22 cellular contexts compared by ENCODE assay signal in genomic region chrX:35461164-35461563, GRCh38.
A peak's percentile ranks its signal among the peaks of the same experiment; 100 is the strongest.
DNase-seq lines count a peak whose midpoint lies in the region; ATAC-seq, FAIRE-seq and TF ChIP-seq lines count a peak whose summit lies in the region.
"Had no signal": no experiment of that assay in that cellular context is flagged by ENCODE, and none has a peak within 500 bp of the region (broad histone marks: within the 10 kb centered on the region; RNA-seq: fewer than 3 reads in every experiment).

No MANE protein-coding gene starts in this region.

- no peaks in the 10 kb centered on the region for H4K20me1 ChIP-seq in GM12878 (ENCODE audit: control insufficient read depth, insufficient read depth)
- H4K20me1 ChIP-seq: BLaER1 had no signal

- no peak for TF ChIP-seq RAD21 in GM12878 (IDR thresholded peaks at IDR 0.05; ENCODE audit: insufficient read depth, low read depth, low read length)

- DNase-seq in Calu3 (no peak), GM12878 (ENCODE audit: low read depth, low spot score) (no peak), epithelial cell of esophagus (ENCODE audit: low read depth) (peak; percentile 10), renal cortical epithelial cell (ENCODE audit: low read depth) (peak; percentile 58), COR-L47 (lab: John Stamatoyannopoulos, UW) (no peak), cerebellar nuclear complex (lab: John Stamatoyannopoulos, UW) (no peak), T-helper 1 cell (no peak)
- DNase-seq: CD4-positive, CD25-positive, alpha-beta regulatory T cell; CD8-positive, alpha-beta T cell; DMS53; DMS79 treated with DMSO at 0.1 percent for 48 hours; GF-D8; GM23248; H7; HCEC 1CT had no signal

- TF ChIP-seq CTCF in Calu3 (IDR thresholded peaks at IDR 0.05; ENCODE audit: unreplicated experiment) (no peak), GM12878 (IDR thresholded peaks at IDR 0.05 in 2 of 3, conservative IDR thresholded peaks at IDR 0.05 in 1 of 3; ENCODE audit: control insufficient read depth in 2 of 3, extremely low read depth in 1 of 3, insufficient read depth in 1 of 3, low read depth in 3 of 3, low read length in 3 of 3) (no peak), epithelial cell of esophagus (IDR thresholded peaks at IDR 0.05; ENCODE audit: insufficient read depth, low read depth, low read length, missing control alignments) (no peak)

- no peak for TF ChIP-seq POLR2A in GM12878 (IDR thresholded peaks at IDR 0.05; ENCODE audit: low read depth, low read length)

- no peak overlapping the region for H2AFZ ChIP-seq in GM12878 (ENCODE audit: control insufficient read depth, low read depth, low read length)
- H2AFZ ChIP-seq: GM23248 had no signal

- FAIRE-seq in GM12878 (lab: Jason Lieb, UNC): no peak
- FAIRE-seq: A204.1, GM19239, H1 had no signal

- in situ Hi-C loops in GM12878 (cut with MboI): no loop called here

- H3K4me1 Mint-ChIP-seq in Calu3 (ENCODE audit: low read depth, unreplicated experiment): peaks cover 23% of the 10 kb centered on the region
- H3K4me1 Mint-ChIP-seq: B cell; CD4-positive, CD25-positive, alpha-beta regulatory T cell had no signal

- CTCF ChIA-PET in Calu3 (lab: Charles Lee) (no interaction called here), GM12878 (lab: Yijun Ruan, JAX) (no interaction called here)

- intact Hi-C loops in Calu3 (cut with micrococcal nuclease; ENCODE audit: unreplicated experiment): loop anchor here (10.0 kb wide), 1 partner anchor 264 kb away; no protein-coding TSS in a partner anchor
- intact Hi-C loops in GM12878 (cut with micrococcal nuclease; ENCODE audit: unreplicated experiment): no loop called here

- H3K4me1 ChIP-seq in GM12878 (ENCODE audit: control insufficient read depth, insufficient read depth, low read length): no peaks in the 10 kb centered on the region
- H3K4me1 ChIP-seq: BLaER1 had no signal

- H3K27ac Mint-ChIP-seq in Calu3 (ENCODE audit: unreplicated experiment): peak overlapping the region; percentile 78
- H3K27ac Mint-ChIP-seq: B cell; CD4-positive, CD25-positive, alpha-beta regulatory T cell; CD8-positive, alpha-beta T cell had no signal

- no peaks in the 10 kb centered on the region; the same call in 2 of the 3 replicates for H3K9me3 ChIP-seq in GM12878 (replicated peaks; ENCODE audit: control insufficient read depth, insufficient read depth, low read length)
- H3K9me3 ChIP-seq: BLaER1 had no signal

- 0% methylated on average over 1 of the region's 1 CpG for WGBS in GM12878 (ENCODE audit: insufficient coverage, insufficient replicate concordance, low lambda C conversion rate, missing lambda C conversion rate)

- H3K79me2 ChIP-seq in GM12878 (ENCODE audit: control insufficient read depth, insufficient read depth, low read length): no peaks in the 10 kb centered on the region

- SMC1A ChIA-PET in GM12878 (lab: Charles Lee; ENCODE audit: uncharacterized antibody, unreplicated experiment): interaction anchor here (1.3 kb wide), 1 partner anchor 209 kb away, joined by 3 read pairs; no protein-coding TSS in a partner anchor

- no peaks in the 10 kb centered on the region for H3K27me3 ChIP-seq in GM12878 (replicated peaks in 1 of 2; ENCODE audit: control insufficient read depth in 2 of 2, insufficient read depth in 2 of 2, low read length in 1 of 2)

- RAD21 ChIA-PET in GM12878 (lab: Charles Lee; ENCODE audit: unreplicated experiment): no interaction called here

- POLR2A ChIA-PET in GM12878 (lab: Charles Lee): no interaction called here

- no peak for TF ChIP-seq EP300 in GM12878 (IDR thresholded peaks at IDR 0.05; ENCODE audit: borderline replicate concordance in 1 of 2, control insufficient read depth in 1 of 2, low read depth in 2 of 2, low read length in 2 of 2)

- BruUV-seq in Calu3 (replicated peaks; lab: Mats Ljungman, UMichigan) (no TSS peak), GM12878 (replicated peaks; lab: Mats Ljungman, UMichigan) (no TSS peak)

- H3K9ac ChIP-seq in GM12878 (ENCODE audit: control insufficient read depth, insufficient read depth, low read length): no peak overlapping the region
- H3K9ac ChIP-seq: BLaER1, GM23248 had no signal

- peaks cover 3% of the 10 kb centered on the region for H3K36me3 Mint-ChIP-seq in Calu3 (ENCODE audit: insufficient read depth, unreplicated experiment)
- H3K36me3 Mint-ChIP-seq: CD4-positive, CD25-positive, alpha-beta regulatory T cell; CD8-positive, alpha-beta T cell had no signal

- H3K27ac ChIP-seq in GM12878 (ENCODE audit: control insufficient read depth, insufficient read depth): no peak overlapping the region
- H3K27ac ChIP-seq: 22Rv1, BLaER1, C4-2B, GM23248 had no signal

- H3K36me3 ChIP-seq in GM12878 (ENCODE audit: control insufficient read depth in 2 of 2, insufficient read depth in 2 of 2, low read length in 1 of 2): no peaks in the 10 kb centered on the region
- H3K36me3 ChIP-seq: BLaER1 had no signal

- no peak overlapping the region for H3K4me2 ChIP-seq in GM12878 (ENCODE audit: control insufficient read depth, insufficient read depth)
- H3K4me2 ChIP-seq: BLaER1 had no signal

- H3K4me3 ChIP-seq in GM12878 (no peak overlapping the region), epithelial cell of esophagus (ENCODE audit: low read length) (no peak overlapping the region)
- H3K4me3 ChIP-seq: BLaER1, GM23248 had no signal

- ATAC-seq in GM12878: no peak
- ATAC-seq: CD8-positive, alpha-beta T cell had no signal

- no peak overlapping the region for H3K4me3 Mint-ChIP-seq in Calu3 (ENCODE audit: low read depth, unreplicated experiment)
- H3K4me3 Mint-ChIP-seq: B cell; CD4-positive, CD25-positive, alpha-beta regulatory T cell; CD8-positive, alpha-beta T cell had no signal

- H3K27me3 Mint-ChIP-seq in Calu3 (ENCODE audit: unreplicated experiment): no peaks in the 10 kb centered on the region
- H3K27me3 Mint-ChIP-seq: B cell; CD4-positive, CD25-positive, alpha-beta regulatory T cell had no signal

- peaks cover 9% of the 10 kb centered on the region for H3K9me3 Mint-ChIP-seq in Calu3 (ENCODE audit: low read depth, unreplicated experiment)

TF ChIP-seq in GM12878, 131 proteins besides CTCF, POLR2A, EP300 and RAD21:
- TF ChIP-seq BHLHE40 (IDR thresholded peaks at IDR 0.05; ENCODE audit: borderline replicate concordance in 1 of 2, low read depth in 2 of 2, low read length in 1 of 2) (no peak), MTA2 (IDR thresholded peaks at IDR 0.05; ENCODE audit: low read depth) (peak; percentile 65)

Comparison
In these comparisons a context has a peak if more than half of its experiments do, and no peak if none do; other contexts are left out.
1. DNase-seq: peak in epithelial cell of esophagus (single experiment) and renal cortical epithelial cell (single experiment); none in Calu3 (single experiment), GM12878 (single experiment), COR-L47 (single experiment), cerebellar nuclear complex (0 of 2) and T-helper 1 cell (0 of 5).